ENCODE assay signal across 1 cellular context in genomic region chr13:80382576-80382975, GRCh38.
TF ChIP-seq lines count a peak whose summit lies in the region.

No MANE protein-coding gene starts in this region.

TF ChIP-seq in HepG2, 621 proteins besides CTCF, POLR2A, EP300 and RAD21 (continued from another document):
- no peak for TF ChIP-seq ARID4A (CRISPR knock-in tag; IDR thresholded peaks at IDR 0.05; ENCODE audit: borderline replicate concordance)
TF ChIP-seq in HepG2: peak in this region for 0.
